Comparison of ENCODE assay signal across 24 cellular contexts in the genomic region with DNA sequence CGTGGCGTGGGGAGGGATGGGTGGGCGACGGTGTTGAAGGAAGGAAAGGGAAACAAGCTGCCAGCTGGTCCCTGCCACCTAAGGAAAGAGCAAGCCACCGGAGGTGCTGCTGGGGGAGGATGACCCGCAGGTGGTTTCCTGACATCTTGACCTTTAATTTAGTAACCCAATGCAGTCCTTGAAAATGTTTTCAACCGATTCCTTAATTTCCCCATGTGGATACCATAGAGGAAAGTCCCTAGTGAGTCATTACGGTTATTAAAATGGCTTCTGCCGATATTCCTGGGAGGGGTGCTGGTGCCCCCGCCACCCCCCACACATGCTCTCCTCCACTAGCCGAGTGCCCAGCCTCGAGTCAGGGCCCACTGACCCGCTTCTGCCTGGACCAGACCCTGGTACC. TPM values are rescaled to one million over a fixed set of nuclear protein-coding genes. Genes with fewer than 3 reads are reported as not detected.
DNase-seq lines count a peak whose midpoint lies in the region; ATAC-seq and TF ChIP-seq lines count a peak whose summit lies in the region.
"Had no signal": no experiment of that assay in that cellular context is flagged by ENCODE, and none has a peak within 500 bp of the region (broad histone marks: within the 10 kb centered on the region; RNA-seq: fewer than 3 reads in every experiment).

No MANE protein-coding gene starts in this region.

- H3K9me3 ChIP-seq in left ventricle myocardium inferior (replicated peaks): no peaks in the 10 kb centered on the region
- H3K9me3 ChIP-seq in right atrium auricular region: no peaks in the 10 kb centered on the region
- H3K9me3 ChIP-seq in H9 (ENCODE audit: control insufficient read depth, low read depth, low read length): no peaks in the 10 kb centered on the region
- no peaks in the 10 kb centered on the region for H3K9me3 ChIP-seq in esophagus squamous epithelium
- H3K9me3 ChIP-seq: SJCRH30 had no signal

- no peak overlapping the region for H2AFZ ChIP-seq in H9 (ENCODE audit: low read length)

- H3K27me3 Mint-ChIP-seq in H9 (ENCODE audit: low read depth): no peaks in the 10 kb centered on the region; the same call in 1 of the 2 replicates
- peaks cover 28% of the 10 kb centered on the region for H3K27me3 Mint-ChIP-seq in activated naive CD8-positive, alpha-beta T cell treated with anti-CD3 and anti-CD28 coated beads for 36 hours

- H3K18ac ChIP-seq in H9 (ENCODE audit: insufficient read length, low read depth, low read length): no peak overlapping the region

- H3K27me3 ChIP-seq in left ventricle myocardium inferior (ENCODE audit: low read depth) (no peaks in the 10 kb centered on the region), right atrium auricular region (no peaks in the 10 kb centered on the region), H9 (ENCODE audit: insufficient read depth, low read length) (no peaks in the 10 kb centered on the region), esophagus squamous epithelium (peaks cover 0 to 33% (median 2%) of the 10 kb centered on the region in 4 donors)
- H3K27me3 ChIP-seq: SJCRH30 had no signal

- H2BK5ac ChIP-seq in H9 (ENCODE audit: insufficient read length, low read length): no peak overlapping the region

- H3K36me3 Mint-ChIP-seq in H9 (ENCODE audit: insufficient read depth in 1 of 3, low read depth in 3 of 3): no peaks in the 10 kb centered on the region
- H3K36me3 Mint-ChIP-seq in activated naive CD8-positive, alpha-beta T cell treated with anti-CD3 and anti-CD28 coated beads for 36 hours: peaks cover 26% of the 10 kb centered on the region
- H3K36me3 Mint-ChIP-seq: CD8-positive, alpha-beta T cell; naive thymus-derived CD8-positive, alpha-beta T cell had no signal

- H3K23ac ChIP-seq in H9 (ENCODE audit: insufficient read length, low read depth, low read length): no peak overlapping the region

- no peak overlapping the region for H3K4me2 ChIP-seq in H9 (ENCODE audit: insufficient read depth, insufficient read length, low read length)

- WGBS in H9 (ENCODE audit: extremely low coverage, insufficient read length, low lambda C conversion rate): no CpG with 5 or more reads among the region's 13 CpGs
- WGBS in lower leg skin, 2 donors: 70 to 71% methylated on average over 13 of the region's 13 CpGs
- 62 to 65% methylated on average over 12 to 13 of the region's 13 CpGs for WGBS in esophagus squamous epithelium, 2 donors

- H4K20me1 ChIP-seq in H9 (ENCODE audit: control insufficient read depth, insufficient read depth, insufficient read length): no peaks in the 10 kb centered on the region

- H4K91ac ChIP-seq in H9 (ENCODE audit: insufficient read length, low read depth, low read length): no peak overlapping the region

- H2AK5ac ChIP-seq in H9 (ENCODE audit: insufficient read length, low read length): no peak overlapping the region

- no peak overlapping the region for H2BK20ac ChIP-seq in H9 (ENCODE audit: low read depth, low read length, poor library complexity, severe bottlenecking)

- H3K4me1 ChIP-seq in left ventricle myocardium inferior (peaks cover 52% of the 10 kb centered on the region), right atrium auricular region (peaks cover 0 to 13% of the 10 kb centered on the region in 2 donors), H9 (ENCODE audit: insufficient read depth, low read length) (peaks cover 3% of the 10 kb centered on the region; the same call in 1 of the 2 replicates), esophagus squamous epithelium (peaks cover 0 to 10% (median 0%) of the 10 kb centered on the region in 3 donors)

- intact Hi-C loops in left ventricle myocardium inferior (cut with micrococcal nuclease) (no loop called here), lower leg skin (cut with DNase I; ENCODE audit: low total_unique reads) (loop anchor here (5.0 kb wide), 1 partner anchor 306 kb away; no protein-coding TSS in a partner anchor), esophagus squamous epithelium (cut with DNase I) (no loop called here)

- H3K4ac ChIP-seq in H9 (ENCODE audit: low read depth, low read length): no peak overlapping the region

- no peaks in the 10 kb centered on the region for H3K9me3 Mint-ChIP-seq in H9
- no peaks in the 10 kb centered on the region for H3K9me3 Mint-ChIP-seq in activated naive CD8-positive, alpha-beta T cell treated with anti-CD3 and anti-CD28 coated beads for 36 hours
- H3K9me3 Mint-ChIP-seq: CD8-positive, alpha-beta T cell; IgD-negative memory B cell; naive thymus-derived CD8-positive, alpha-beta T cell had no signal

- no peak for TF ChIP-seq POLR2A in lower leg skin (IDR thresholded peaks at IDR 0.05)
- no peak for TF ChIP-seq POLR2A in esophagus squamous epithelium (IDR thresholded peaks at IDR 0.05)

- H3K4me1 Mint-ChIP-seq in H9: peaks cover 32 to 34% of the 10 kb centered on the region in 2 experiments
- peaks cover 36% of the 10 kb centered on the region for H3K4me1 Mint-ChIP-seq in activated naive CD8-positive, alpha-beta T cell treated with anti-CD3 and anti-CD28 coated beads for 36 hours

- no peak overlapping the region for H2BK120ac ChIP-seq in H9 (ENCODE audit: low read depth, low read length, poor library complexity, severe bottlenecking)

- ATAC-seq in GM21381 (IDR thresholded peaks at IDR 0.05; ENCODE audit: unreplicated experiment): no peak
- ATAC-seq: CD8-positive, alpha-beta T cell; HCT116; naive thymus-derived CD8-positive, alpha-beta T cell; PC-3 had no signal

- H2BK15ac ChIP-seq in H9 (ENCODE audit: low read depth, low read length): no peak overlapping the region

- H3K9ac ChIP-seq in H9 (ENCODE audit: extremely low read depth, insufficient read length, low read length): no peak overlapping the region

- no peak overlapping the region for H3K56ac ChIP-seq in H9 (ENCODE audit: insufficient read length, low read depth, low read length)

- H3K23me2 ChIP-seq in H9 (ENCODE audit: insufficient read length, low read depth, low read length, poor library complexity, severe bottlenecking): no peaks in the 10 kb centered on the region

- no peak overlapping the region for H3K27ac Mint-ChIP-seq in H9
- H3K27ac Mint-ChIP-seq in activated naive CD8-positive, alpha-beta T cell treated with anti-CD3 and anti-CD28 coated beads for 36 hours: peak overlapping the region; percentile 44
- H3K27ac Mint-ChIP-seq: CD8-positive, alpha-beta T cell had no signal

- no peak overlapping the region for H3K14ac ChIP-seq in H9 (ENCODE audit: insufficient read depth, low read length)

- TF ChIP-seq CTCF in left ventricle myocardium inferior (IDR thresholded peaks at IDR 0.05; ENCODE audit: borderline replicate concordance) (no peak), right atrium auricular region (IDR thresholded peaks at IDR 0.05) (no peak), H9 (conservative IDR thresholded peaks at IDR 0.05) (no peak), lower leg skin (IDR thresholded peaks at IDR 0.05) (no peak), esophagus squamous epithelium (IDR thresholded peaks at IDR 0.05) (no peak)

- H4K8ac ChIP-seq in H9 (replicated peaks; ENCODE audit: insufficient read length, low read depth, low read length): no peak overlapping the region

- no peaks in the 10 kb centered on the region for H3K36me3 ChIP-seq in left ventricle myocardium inferior
- H3K36me3 ChIP-seq in right atrium auricular region: no peaks in the 10 kb centered on the region
- no peaks in the 10 kb centered on the region for H3K36me3 ChIP-seq in esophagus squamous epithelium
- H3K36me3 ChIP-seq: SJCRH30 had no signal

- H2BK12ac ChIP-seq in H9 (ENCODE audit: insufficient read length, low read depth, low read length): no peak overlapping the region

- H4K5ac ChIP-seq in H9 (ENCODE audit: insufficient read length, low read depth, low read length): no peak overlapping the region

- H3K4me3 ChIP-seq in left ventricle myocardium inferior: no peak overlapping the region
- no peak overlapping the region for H3K4me3 ChIP-seq in right atrium auricular region
- no peak overlapping the region for H3K4me3 ChIP-seq in lower leg skin (ENCODE audit: low read depth, poor library complexity, severe bottlenecking)
- H3K4me3 ChIP-seq in esophagus squamous epithelium: no peak overlapping the region
- H3K4me3 ChIP-seq: SJCRH30 had no signal

- H3K4me3 Mint-ChIP-seq in H9: no peak overlapping the region
- no peak overlapping the region for H3K4me3 Mint-ChIP-seq in activated naive CD8-positive, alpha-beta T cell treated with anti-CD3 and anti-CD28 coated beads for 36 hours
- H3K4me3 Mint-ChIP-seq: CD8-positive, alpha-beta T cell had no signal

- peak overlapping the region; percentile 72 for H3K27ac ChIP-seq in left ventricle myocardium inferior (replicated peaks)
- H3K27ac ChIP-seq in right atrium auricular region: no peak overlapping the region
- no peak overlapping the region for H3K27ac ChIP-seq in H9 (ENCODE audit: insufficient read length, low read depth, low read length)
- H3K27ac ChIP-seq in esophagus squamous epithelium: no peak overlapping the region
- H3K27ac ChIP-seq: epithelial cell of prostate, SJCRH30 had no signal

- no peak for DNase-seq in left ventricle myocardium inferior
- DNase-seq in right atrium auricular region (ENCODE audit: low spot score): no peak
- peak; percentile 22 for DNase-seq in H9
- DNase-seq in activated naive CD8-positive, alpha-beta T cell treated with anti-CD3 and anti-CD28 coated beads for 36 hours: no peak
- no peak for DNase-seq in lower leg skin (ENCODE audit: low spot score in 2 of 2)
- no peak for DNase-seq in nucleus accumbens (lab: John Stamatoyannopoulos, UW)
- DNase-seq in esophagus squamous epithelium (lab: John Stamatoyannopoulos, UW): no peak
- DNase-seq: ACHN; activated effector memory CD4-positive, alpha-beta T cell treated with Interleukin-2 at 50 U/mL for 16 hours; amygdala; CD8-positive, alpha-beta T cell; foreskin melanocyte; kidney glomerular epithelial cell; naive thymus-derived CD8-positive, alpha-beta T cell; NCI-H1436 treated with DMSO at 0.1 percent for 48 hours; NCI-H774; PC-3; SJCRH30; small intestine; stimulated activated CD4-positive, alpha-beta T cell treated with anti-CD3 and anti-CD28 coated beads, Interleukin-2, amount 100 ng/mL, for 48 hours had no signal

- H3K79me2 ChIP-seq in H9 (ENCODE audit: insufficient read depth, low read length): no peaks in the 10 kb centered on the region

- no peak overlapping the region for H3T11ph ChIP-seq in H9 (ENCODE audit: low read length)

- H3K79me1 ChIP-seq in H9 (ENCODE audit: insufficient read depth, low read depth, low read length, poor library complexity, severe bottlenecking): no peaks in the 10 kb centered on the region

RNA-seq across cellular contexts. Expression of a gene that starts 6.3 kb away (rescaled TPM):
- 45.9 TPM for total RNA-seq in left ventricle myocardium inferior
- total RNA-seq in right atrium auricular region: 10 to 100 TPM; 46.2 to 47.5 TPM
- total RNA-seq in H9 (2021): 159 and 160 TPM in 2 replicates
- 10 to 100 TPM; 48.3 to 54.9 TPM for total RNA-seq in activated naive CD8-positive, alpha-beta T cell treated with anti-CD3 and anti-CD28 coated beads for 36 hours
- total RNA-seq in lower leg skin: 10 to 100 TPM; 37.3 to 51.8 (median 46.9) TPM
- total RNA-seq in esophagus squamous epithelium: 10 to 100 TPM; 19.3 to 62.9 (median 29.4) TPM
